ENCODE assay signal across 15 cellular contexts in genomic region chr20:53513168-53513488, GRCh38.
DNase-seq lines count a peak whose midpoint lies in the region; ATAC-seq, FAIRE-seq and TF ChIP-seq lines count a peak whose summit lies in the region.
"Had no signal": no experiment of that assay in that cellular context is flagged by ENCODE, and none has a peak within 500 bp of the region (broad histone marks: within the 10 kb centered on the region; RNA-seq: fewer than 3 reads in every experiment).

No MANE protein-coding gene starts in this region.

- no peaks in the 10 kb centered on the region for H3K79me2 ChIP-seq in PC-3 (ENCODE audit: low read length)
- H3K79me2 ChIP-seq in mesendoderm (ENCODE audit: control insufficient read depth, insufficient read depth, low read length), result no peaks in the 10 kb centered on the region

- 38% methylated on average over 2 of the region's 2 CpGs for WGBS in A549 (ENCODE audit: missing lambda C conversion rate)
- no CpG with 5 or more reads among the region's 2 CpGs for WGBS in mesendoderm (ENCODE audit: extremely low coverage, insufficient coverage, low lambda C conversion rate)

- H3K27me3 ChIP-seq in PC-3 (ENCODE audit: low read length), result no peaks in the 10 kb centered on the region
- no peaks in the 10 kb centered on the region for H3K27me3 ChIP-seq in bronchial epithelial cell (ENCODE audit: control insufficient read depth, insufficient read depth, low read length)
- no peaks in the 10 kb centered on the region for H3K27me3 ChIP-seq in mesendoderm (ENCODE audit: insufficient read depth, low read length, poor library complexity)

- no peak overlapping the region for H3K18ac ChIP-seq in mesendoderm (ENCODE audit: low read length)

- H2BK15ac ChIP-seq in mesendoderm (replicated peaks; ENCODE audit: low read depth), result no peak overlapping the region

- no peaks in the 10 kb centered on the region for H3K79me1 ChIP-seq in mesendoderm (ENCODE audit: low read length)

- H3K36me3 ChIP-seq in PC-3 (ENCODE audit: low read depth, low read length) (no peaks in the 10 kb centered on the region), bronchial epithelial cell (ENCODE audit: control insufficient read depth, insufficient read depth, low read length) (no peaks in the 10 kb centered on the region), mesendoderm (ENCODE audit: control insufficient read depth, insufficient read depth, low read length) (no peaks in the 10 kb centered on the region)

- TF ChIP-seq EP300 in A549 (IDR thresholded peaks at IDR 0.05), result no peak

- H4K5ac ChIP-seq in mesendoderm (ENCODE audit: low read length), result no peak overlapping the region

- no peak overlapping the region for H2AK5ac ChIP-seq in mesendoderm (ENCODE audit: low read length)

- H3K9me3 ChIP-seq in A549, result no peaks in the 10 kb centered on the region
- no peaks in the 10 kb centered on the region for H3K9me3 ChIP-seq in PC-3 (ENCODE audit: low read length)

- DNase-seq in A549 (ENCODE audit: low read depth in 1 of 2, low spot score in 1 of 2), result peak in 1 of 2 experiments; percentile 31
- peak; percentile 31 for DNase-seq in PC-3
- DNase-seq in bronchial epithelial cell (ENCODE audit: low read depth), result peak; percentile 25
- DNase-seq in mesenteric fat pad (ENCODE audit: low spot score), result peak; percentile 24
- DNase-seq in mesendoderm, result no peak
- no peak for DNase-seq in AG08396 (ENCODE audit: low spot score)
- DNase-seq: CD8-positive, alpha-beta T cell; COR-L47; DND-41; GDM1; H9 had no signal

- H4K8ac ChIP-seq in mesendoderm (ENCODE audit: low read depth, low read length), result no peak overlapping the region

- TF ChIP-seq CTCF in A549 (IDR thresholded peaks at IDR 0.05), result no peak
- no peak for TF ChIP-seq CTCF in PC-3 (conservative IDR thresholded peaks at IDR 0.05; ENCODE audit: low read depth, low read length)
- no peak for TF ChIP-seq CTCF in bronchial epithelial cell (IDR thresholded peaks at IDR 0.05; ENCODE audit: insufficient read depth, low read length, severe bottlenecking)

- no peaks in the 10 kb centered on the region for H3F3A ChIP-seq in PC-3 (ENCODE audit: low read length, unreplicated experiment)

- no peak for FAIRE-seq in A549 (lab: Jason Lieb, UNC)
- FAIRE-seq in bronchial epithelial cell (lab: Jason Lieb, UNC), result no peak
- FAIRE-seq: GM12892 had no signal

- H2AFZ ChIP-seq in PC-3 (ENCODE audit: low read length), result no peak overlapping the region

- H3K23ac ChIP-seq in mesendoderm (ENCODE audit: low read length), result no peak overlapping the region

- CTCF ChIA-PET in A549 (lab: Yijun Ruan, JAX) (interaction anchor here (0.6 to 1.4 kb wide), 2 partner anchors 9 to 819 kb away, joined by 3 to 4 read pairs; no protein-coding TSS in a partner anchor), PC-3 (lab: Charles Lee) (no interaction called here)

- H3K9me2 ChIP-seq in PC-3 (replicated peaks; ENCODE audit: low read length), result no peaks in the 10 kb centered on the region

- POLR2A ChIA-PET in A549 (lab: Yijun Ruan, JAX) (no interaction called here), PC-3 (lab: Charles Lee; ENCODE audit: unreplicated experiment) (no interaction called here)

- no peak overlapping the region for H2BK5ac ChIP-seq in mesendoderm (ENCODE audit: low read length)

- H3K4me3 ChIP-seq in A549 (no peak overlapping the region), PC-3 (ENCODE audit: low read length) (no peak overlapping the region), bronchial epithelial cell (ENCODE audit: low read depth, low read length) (no peak overlapping the region), mesendoderm (ENCODE audit: low read length) (no peak overlapping the region)
- H3K4me3 ChIP-seq: GM23338 had no signal

- no peak overlapping the region for H3K27ac ChIP-seq in A549
- H3K27ac ChIP-seq in PC-3 (ENCODE audit: low read length), result no peak overlapping the region
- H3K27ac ChIP-seq in mesendoderm (ENCODE audit: low read depth, low read length), result no peak overlapping the region

- H3K4me2 ChIP-seq in A549 (no peak overlapping the region), PC-3 (ENCODE audit: low read length) (no peak overlapping the region), mesendoderm (ENCODE audit: low read length) (no peak overlapping the region)
- H3K4me2 ChIP-seq: GM23338 had no signal

- TF ChIP-seq POLR2A in A549 (IDR thresholded peaks at IDR 0.05; ENCODE audit: low read length), result no peak

- no peak overlapping the region for H3K4ac ChIP-seq in mesendoderm (ENCODE audit: low read depth, low read length)

- H3K56ac ChIP-seq in mesendoderm (ENCODE audit: low read length), result no peak overlapping the region

- ATAC-seq in A549 (no peak), PC-3 (no peak), GM19455 (IDR thresholded peaks at IDR 0.05; ENCODE audit: unreplicated experiment) (no peak), HG02973 (IDR thresholded peaks at IDR 0.05; ENCODE audit: unreplicated experiment) (no peak)
- ATAC-seq: CD8-positive, alpha-beta T cell; GM23338 had no signal

- H4K20me1 ChIP-seq in PC-3 (ENCODE audit: low read length), result no peaks in the 10 kb centered on the region

- no peak for TF ChIP-seq RAD21 in A549 (conservative IDR thresholded peaks at IDR 0.05 in 1 of 2, IDR thresholded peaks at IDR 0.05 in 1 of 2)

- no TSS peak for BruUV-seq in PC-3 (replicated peaks; lab: Mats Ljungman, UMichigan)

- H3K4me1 ChIP-seq in A549, result no peaks in the 10 kb centered on the region
- peaks cover 7% of the 10 kb centered on the region; the same call in 1 of the 2 replicates for H3K4me1 ChIP-seq in PC-3 (ENCODE audit: insufficient read depth, low read length)
- H3K4me1 ChIP-seq in mesendoderm (ENCODE audit: control insufficient read depth, low read depth, low read length), result no peaks in the 10 kb centered on the region

- H2BK120ac ChIP-seq in mesendoderm (ENCODE audit: low read depth, low read length), result no peak overlapping the region

- intact Hi-C loops in PC-3 (cut with micrococcal nuclease), result no loop called here

- H3K9ac ChIP-seq in PC-3 (ENCODE audit: low read length) (no peak overlapping the region), mesendoderm (ENCODE audit: low read length) (no peak overlapping the region)

TF ChIP-seq in A549, 52 proteins besides CTCF, POLR2A, EP300 and RAD21:
- no peak for TF ChIP-seq BHLHE40 (IDR thresholded peaks at IDR 0.05; ENCODE audit: low read depth, low read length)
- peak; percentile 44 for TF ChIP-seq ZFP36 (IDR thresholded peaks at IDR 0.05; ENCODE audit: borderline replicate concordance, partially characterized antibody)

Comparison
In these comparisons a context has a peak if more than half of its experiments do, and no peak if none do; other contexts are left out.
1. DNase-seq: peak in PC-3 (single experiment), bronchial epithelial cell (single experiment) and mesenteric fat pad (single experiment); none in mesendoderm (single experiment) and AG08396 (single experiment).